Comparison of ENCODE assay signal across 28 cellular contexts in the genomic region with DNA sequence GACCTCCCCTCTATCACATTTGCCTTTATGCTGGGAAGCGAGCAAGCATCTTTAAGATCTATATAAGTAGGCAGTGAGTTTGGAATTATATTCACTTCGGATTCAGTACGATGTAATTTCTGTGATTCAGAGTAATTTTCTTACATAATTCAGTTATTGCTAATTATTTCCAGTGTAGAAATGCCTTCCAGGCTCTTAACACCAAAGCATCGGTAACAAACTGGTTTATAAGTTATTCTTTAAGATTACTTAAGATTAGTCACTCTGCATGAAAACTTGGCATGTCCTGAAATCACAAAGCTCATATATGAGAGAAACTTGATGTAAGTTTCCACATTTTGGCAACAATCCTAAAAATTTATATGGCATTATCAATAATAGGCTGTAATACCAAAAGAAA.
"Had no signal": no experiment of that assay in that cellular context is flagged by ENCODE, and none has a peak within 500 bp of the region (broad histone marks: within the 10 kb centered on the region; RNA-seq: fewer than 3 reads in every experiment).

No MANE protein-coding gene starts in this region.

- H3K4me2 ChIP-seq: neural progenitor cell, smooth muscle cell had no signal

- H3K79me2 ChIP-seq: parathyroid adenoma had no signal

- ATAC-seq: left colon; left lung; lower lobe of right lung; natural killer cell; psoas muscle; right lobe of liver; stimulated activated naive B cell treated with anti-CD40 and anti-IgM and Interleukin-4, amounts not matched to agents 10 μg/mL and 1 μg/mL and 100 μg/mL, for 72 hours; stimulated activated naive CD8-positive, alpha-beta T cell treated with anti-CD3 and anti-CD28 coated beads, Interleukin-15, Interleukin-2, amounts not matched to agents 100 U/mL and 50 U/mL, for 24 hours had no signal

- H3K9ac ChIP-seq: neural progenitor cell, parathyroid adenoma had no signal

- H3K27ac ChIP-seq: left lung, lower lobe of right lung, neural progenitor cell, neutrophil, parathyroid adenoma, psoas muscle, right atrium auricular region, right lobe of liver, stomach, testis, thyroid gland, transverse colon, upper lobe of left lung, vagina had no signal

- H3K9me3 ChIP-seq: left lung, lower lobe of right lung, neutrophil, psoas muscle, right atrium auricular region, right lobe of liver, stomach, testis, thyroid gland, transverse colon, upper lobe of left lung, vagina had no signal

- H2AFZ ChIP-seq: neural progenitor cell, parathyroid adenoma had no signal

- H3K4me1 ChIP-seq: left lung, lower lobe of right lung, neural progenitor cell, parathyroid adenoma, psoas muscle, right atrium auricular region, right lobe of liver, stomach, testis, thyroid gland, transverse colon, upper lobe of left lung, vagina had no signal

- DNase-seq: hippocampal formation; kidney glomerular epithelial cell; left colon; left lung; lower lobe of right lung; mesendoderm; naive B cell; natural killer cell; nephron progenitor cell; occipital lobe; psoas muscle; right lobe of liver; stimulated activated CD4-positive, alpha-beta T cell treated with anti-CD3 and anti-CD28 coated beads, Interleukin-2, amount 100 ng/mL, for 24 hours; stimulated activated CD4-positive, alpha-beta T cell treated with anti-CD3 and anti-CD28 coated beads, Interleukin-4, amount 100 ng/mL, for 1 hour; stimulated activated naive B cell treated with anti-CD40 and anti-IgM and Interleukin-4, amounts not matched to agents 10 μg/mL and 1 μg/mL and 100 μg/mL, for 72 hours; stimulated activated naive CD8-positive, alpha-beta T cell treated with anti-CD3 and anti-CD28 coated beads, Interleukin-15, Interleukin-2, amounts not matched to agents 100 U/mL and 50 U/mL, for 24 hours; stomach; testis; thyroid gland; transverse colon; upper lobe of left lung had no signal

- H3K36me3 ChIP-seq: left lung, lower lobe of right lung, neural progenitor cell, neutrophil, right atrium auricular region, right lobe of liver, stomach, thyroid gland, transverse colon, upper lobe of left lung, vagina had no signal

- FAIRE-seq: keratinocyte had no signal

- H3K27me3 ChIP-seq: left lung, neural progenitor cell, neutrophil, right atrium auricular region, right lobe of liver, stomach, testis, thyroid gland, transverse colon, upper lobe of left lung, vagina had no signal

- H3K4me3 ChIP-seq: left lung, lower lobe of right lung, neural progenitor cell, psoas muscle, right atrium auricular region, right lobe of liver, smooth muscle cell, stomach, testis, thyroid gland, transverse colon, upper lobe of left lung, vagina had no signal
